11 cellular contexts compared by ENCODE assay signal in genomic region chr22:41234815-41235687, GRCh38.
"Had no signal": no experiment of that assay in that cellular context is flagged by ENCODE, and none has a peak within 500 bp of the region (broad histone marks: within the 10 kb centered on the region; RNA-seq: fewer than 3 reads in every experiment).

No MANE protein-coding gene starts in this region.

- H3K27ac Mint-ChIP-seq: activated T-helper 17 cell treated with anti-CD3 and anti-CD28 coated beads, Interleukin-2, amount 50 U/mL, for 72 hours; endodermal cell; nephron had no signal

- H3K27ac ChIP-seq: skin epidermis, tibial nerve had no signal

- H3K9me3 ChIP-seq: tibial nerve had no signal

- DNase-seq: activated CD4-positive, alpha-beta T cell treated with anti-CD3 and anti-CD28 coated beads, Interleukin-2, amount 50 U/mL, for 1 hour; activated naive CD4-positive, alpha-beta T cell treated with anti-CD3 and anti-CD28 coated beads, Interleukin-2, amount 50 U/mL, for 16 hours; activated T-cell treated with anti-CD3 and anti-CD28 coated beads for 4 hours; central memory CD4-positive, alpha-beta T cell; endodermal cell; mesendoderm had no signal

- H3K4me1 Mint-ChIP-seq: nephron had no signal

- H3K4me3 ChIP-seq: skin epidermis, tibial nerve had no signal

- H3K4me3 Mint-ChIP-seq: activated T-helper 17 cell treated with anti-CD3 and anti-CD28 coated beads, Interleukin-2, amount 50 U/mL, for 72 hours; dendritic cell treated with granulocyte-macrophage colony-stimulating factor and Interleukin-4, amounts not matched to agents 40 ng/mL and 50 ng/mL, for 4 days; endodermal cell had no signal

- H3K27me3 ChIP-seq: tibial nerve had no signal

- H3K27me3 Mint-ChIP-seq: activated T-helper 17 cell treated with anti-CD3 and anti-CD28 coated beads, Interleukin-2, amount 50 U/mL, for 72 hours had no signal

- ATAC-seq: activated T-helper 17 cell treated with anti-CD3 and anti-CD28 coated beads, Interleukin-2, amount 50 U/mL, for 72 hours had no signal

- H3K9me3 Mint-ChIP-seq: activated T-helper 17 cell treated with anti-CD3 and anti-CD28 coated beads, Interleukin-2, amount 50 U/mL, for 72 hours; dendritic cell treated with granulocyte-macrophage colony-stimulating factor and Interleukin-4, amounts not matched to agents 40 ng/mL and 50 ng/mL, for 4 days; endodermal cell; nephron had no signal
